In the genomic region with DNA sequence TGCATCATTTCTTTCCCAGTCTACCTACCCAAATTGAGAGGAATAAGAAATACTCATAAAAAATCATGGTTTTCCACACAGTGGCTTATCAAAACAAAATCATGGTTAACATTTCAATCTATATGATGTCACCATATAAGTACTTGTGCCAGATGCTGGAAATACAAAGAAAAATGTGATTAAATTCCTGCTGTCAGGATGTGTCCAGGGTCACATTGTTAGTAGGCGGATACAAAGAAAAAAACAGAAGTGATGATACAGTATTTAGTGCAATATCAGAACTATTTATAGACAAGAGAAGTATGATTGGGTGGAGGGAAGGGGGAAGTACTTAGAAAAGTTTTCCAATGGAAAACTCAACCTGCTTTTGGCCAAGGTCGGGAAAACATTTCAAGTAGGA, we compare ENCODE assay signal across 18 cellular contexts. TPM values are rescaled to one million over a fixed set of nuclear protein-coding genes. Genes with fewer than 3 reads are reported as not detected.
DNase-seq lines count a peak whose midpoint lies in the region; ATAC-seq lines count a peak whose summit lies in the region.
"Had no signal": no experiment of that assay in that cellular context is flagged by ENCODE, and none has a peak within 500 bp of the region (broad histone marks: within the 10 kb centered on the region; RNA-seq: fewer than 3 reads in every experiment).

No MANE protein-coding gene starts in this region.

- no peak overlapping the region for H3K4me3 Mint-ChIP-seq in activated T-cell treated with anti-CD3 and anti-CD28 coated beads, Interleukin-2, amount 50 U/mL, for 4 hours
- H3K4me3 Mint-ChIP-seq: endodermal cell, H9, mesothelial cell of epicardium had no signal

- ATAC-seq in activated T-cell treated with anti-CD3 and anti-CD28 coated beads, Interleukin-2, amount 50 U/mL, for 4 hours, result no peak
- ATAC-seq: sciatic nerve had no signal

- H3K4me1 Mint-ChIP-seq in activated T-cell treated with anti-CD3 and anti-CD28 coated beads, Interleukin-2, amount 50 U/mL, for 4 hours (ENCODE audit: low read depth), result no peaks in the 10 kb centered on the region
- H3K4me1 Mint-ChIP-seq: mesothelial cell of epicardium had no signal

- peaks cover 3% of the 10 kb centered on the region for H3K36me3 Mint-ChIP-seq in activated T-cell treated with anti-CD3 and anti-CD28 coated beads, Interleukin-2, amount 50 U/mL, for 4 hours (ENCODE audit: insufficient read depth)

- H3K27me3 Mint-ChIP-seq in activated T-cell treated with anti-CD3 and anti-CD28 coated beads, Interleukin-2, amount 50 U/mL, for 4 hours (ENCODE audit: low read depth), result peaks cover 38% of the 10 kb centered on the region

- peaks cover 27% of the 10 kb centered on the region for H3K9me3 Mint-ChIP-seq in activated T-cell treated with anti-CD3 and anti-CD28 coated beads, Interleukin-2, amount 50 U/mL, for 4 hours

- DNase-seq in CD1c-positive myeloid dendritic cell (ENCODE audit: extremely low spot score) (peak; percentile 59), NCI-H226 (peak; percentile 15), dermis microvascular lymphatic vessel endothelial cell (ENCODE audit: low read depth in 2 of 2) (peak; percentile 90 to 92), lung microvascular endothelial cell (ENCODE audit: low read depth in 2 of 2) (peak; percentile 89 to 94), NCI-H1092 treated with DMSO at 0.1 percent for 48 hours (lab: John Stamatoyannopoulos, UW) (no peak), middle frontal gyrus (ENCODE audit: extremely low spot score, low spot score) (no peak)
- DNase-seq in activated T-cell treated with anti-CD3 and anti-CD28 coated beads, Interleukin-2, amount 50 U/mL, for 4 hours, result no peak
- no peak for DNase-seq in activated CD4-positive, CD25-positive, alpha-beta regulatory T cell treated with anti-CD3 and anti-CD28 coated beads, Interleukin-2, amount 50 U/mL, for 72 hours
- DNase-seq: activated effector memory CD4-positive, alpha-beta T cell treated with anti-CD3 and anti-CD28 coated beads, Interleukin-2, amount 50 U/mL, for 16 hours; endodermal cell; H9; islet precursor cell; NCI-H1694; NCI-H510A treated with DMSO at 0.1 percent for 48 hours; stimulated activated CD4-positive, alpha-beta T cell treated with anti-CD3 and anti-CD28 coated beads, Interleukin-4, amount 100 ng/mL, for 4 hours had no signal

RNA-seq across cellular contexts. Expression of a gene that starts 47.0 kb away (rescaled TPM):
- total RNA-seq in dermis microvascular lymphatic vessel endothelial cell (not detected in 2 replicates), lung microvascular endothelial cell (not detected in 2 replicates)
- not detected for total RNA-seq in activated T-cell treated with anti-CD3 and anti-CD28 coated beads, Interleukin-2, amount 50 U/mL, for 4 hours
- total RNA-seq: endodermal cell, H9, mesothelial cell of epicardium, sciatic nerve, tibial nerve had no signal

Comparison
In these comparisons a context has a peak if more than half of its experiments do, and no peak if none do; other contexts are left out.
1. DNase-seq: peak in CD1c-positive myeloid dendritic cell (single experiment), NCI-H226 (single experiment), dermis microvascular lymphatic vessel endothelial cell (2 of 2) and lung microvascular endothelial cell (2 of 2); none in activated T-cell treated with anti-CD3 and anti-CD28 coated beads, Interleukin-2, amount 50 U/mL, for 4 hours (single experiment), activated CD4-positive, CD25-positive, alpha-beta regulatory T cell treated with anti-CD3 and anti-CD28 coated beads, Interleukin-2, amount 50 U/mL, for 72 hours (single experiment), NCI-H1092 treated with DMSO at 0.1 percent for 48 hours (single experiment) and middle frontal gyrus (single experiment).